Comparison of ENCODE assay signal across 8 cellular contexts in the genomic region with DNA sequence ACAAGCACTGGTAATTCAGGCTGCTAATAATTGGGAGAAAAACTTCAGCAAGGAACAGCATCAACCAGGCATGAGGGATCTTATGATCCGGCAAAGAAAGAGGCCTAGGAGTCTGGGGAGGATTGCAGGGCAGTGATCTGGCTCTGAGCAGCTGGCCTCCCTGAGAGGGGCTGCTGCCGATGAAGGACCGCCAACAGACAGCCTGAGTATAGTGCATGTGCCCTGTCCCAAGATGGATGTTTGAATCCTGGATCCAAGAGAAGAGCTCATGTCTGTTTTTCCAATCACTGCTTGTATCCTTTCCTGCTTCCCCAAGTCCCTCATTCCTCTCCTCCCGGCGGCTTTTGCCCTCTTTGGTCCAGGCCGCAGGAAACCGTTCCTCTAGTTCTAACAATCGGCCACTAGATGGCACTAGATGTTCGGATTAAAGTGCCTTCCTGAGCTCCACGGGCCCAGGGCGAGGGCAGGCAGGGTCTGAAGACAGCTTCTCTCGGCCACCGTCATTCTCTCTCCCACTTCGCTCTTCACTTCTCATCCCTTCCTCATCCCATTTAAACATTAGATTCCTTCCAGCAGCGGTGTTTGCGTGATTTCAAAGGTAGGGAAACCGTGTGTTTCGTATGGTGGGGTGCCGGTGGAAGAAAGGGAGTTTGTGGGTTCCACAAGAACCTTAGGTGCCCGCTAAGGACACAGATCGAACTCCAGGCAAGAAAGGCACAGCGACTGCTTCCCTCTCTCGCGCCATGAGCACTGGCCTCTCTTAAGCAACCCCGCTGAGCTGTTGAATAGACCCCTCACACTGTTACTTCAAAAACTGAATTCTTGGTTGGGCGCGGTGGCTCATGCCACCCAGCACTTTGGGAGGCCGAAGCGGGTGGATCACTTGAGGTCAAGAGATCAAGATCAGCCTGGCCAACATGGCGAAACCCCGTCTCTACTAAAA.
A peak's percentile ranks its signal among the peaks of the same experiment; 100 is the strongest.
DNase-seq lines count a peak whose midpoint lies in the region; ATAC-seq and TF ChIP-seq lines count a peak whose summit lies in the region.

No MANE protein-coding gene starts in this region.

- DNase-seq in CD4-positive, alpha-beta T cell: peak in 7 of 10 experiments; percentile 10 to 27 (median 21)
- peak; percentile 82 for DNase-seq in NCI-H345 (lab: John Stamatoyannopoulos, UW)
- DNase-seq in activated CD4-positive, alpha-beta T cell treated with anti-CD3 and anti-CD28 coated beads for 24 hours (ENCODE audit: low read depth in 2 of 2): peak; percentile 20 to 21
- DNase-seq in endodermal cell: peak; percentile 95
- peak; percentile 40 to 74 for DNase-seq in mesothelial cell of epicardium (ENCODE audit: low spot score in 2 of 2, unreplicated experiment in 2 of 2)

- no peak overlapping the region for H3K9ac ChIP-seq in endodermal cell (ENCODE audit: extremely low read depth, low read length, poor library complexity, severe bottlenecking)

- no peaks in the 10 kb centered on the region for H3K27me3 ChIP-seq in CD4-positive, alpha-beta T cell (ENCODE audit: control insufficient read depth, insufficient read depth, low read length)
- no peaks in the 10 kb centered on the region for H3K27me3 ChIP-seq in endodermal cell (ENCODE audit: control insufficient read depth, insufficient read depth, low read length, poor library complexity, severe bottlenecking)

- POLR2A ChIA-PET in CD4-positive, alpha-beta T cell (lab: Charles Lee): interaction anchor here (1.0 kb wide), 1 partner anchor 30 kb away, joined by 3 read pairs; no protein-coding TSS in a partner anchor

- CTCF ChIA-PET in CD4-positive, alpha-beta T cell (lab: Charles Lee): interaction anchor here (1.0 to 2.1 kb wide), 2 partner anchors 12 to 14 kb away, joined by 4 to 12 read pairs; no protein-coding TSS in a partner anchor

- no peaks in the 10 kb centered on the region for H3K9me3 Mint-ChIP-seq in CD4-positive, alpha-beta T cell
- H3K9me3 Mint-ChIP-seq in endodermal cell (no peaks in the 10 kb centered on the region), mesothelial cell of epicardium (no peaks in the 10 kb centered on the region)
- H3K9me3 Mint-ChIP-seq in stimulated activated memory B cell treated with anti-CD40 and anti-IgM and Interleukin-4, amounts not matched to agents 10 μg/mL and 1 μg/mL and 100 μg/mL, for 72 hours: no peaks in the 10 kb centered on the region

- H3K4me3 Mint-ChIP-seq in CD4-positive, alpha-beta T cell: no peak overlapping the region
- peak overlapping the region; percentile 29 for H3K4me3 Mint-ChIP-seq in endodermal cell
- H3K4me3 Mint-ChIP-seq in mesothelial cell of epicardium: no peak overlapping the region
- no peak overlapping the region for H3K4me3 Mint-ChIP-seq in stimulated activated memory B cell treated with anti-CD40 and anti-IgM and Interleukin-4, amounts not matched to agents 10 μg/mL and 1 μg/mL and 100 μg/mL, for 72 hours

- H3K36me3 Mint-ChIP-seq in CD4-positive, alpha-beta T cell (ENCODE audit: low read depth): no peaks in the 10 kb centered on the region
- H3K36me3 Mint-ChIP-seq in endodermal cell (ENCODE audit: low read depth) (no peaks in the 10 kb centered on the region), mesothelial cell of epicardium (no peaks in the 10 kb centered on the region)
- H3K36me3 Mint-ChIP-seq in stimulated activated memory B cell treated with anti-CD40 and anti-IgM and Interleukin-4, amounts not matched to agents 10 μg/mL and 1 μg/mL and 100 μg/mL, for 72 hours: no peaks in the 10 kb centered on the region

- no peaks in the 10 kb centered on the region for H3K4me1 ChIP-seq in endodermal cell (ENCODE audit: control insufficient read depth, insufficient read depth, low read length)

- H3K27ac Mint-ChIP-seq in CD4-positive, alpha-beta T cell: no peak overlapping the region
- H3K27ac Mint-ChIP-seq in endodermal cell (no peak overlapping the region), mesothelial cell of epicardium (no peak overlapping the region)
- no peak overlapping the region for H3K27ac Mint-ChIP-seq in stimulated activated memory B cell treated with anti-CD40 and anti-IgM and Interleukin-4, amounts not matched to agents 10 μg/mL and 1 μg/mL and 100 μg/mL, for 72 hours

- H3K36me3 ChIP-seq in endodermal cell (ENCODE audit: control insufficient read depth, insufficient read depth, low read length): no peaks in the 10 kb centered on the region

- no peak overlapping the region for H3K4me3 ChIP-seq in endodermal cell (ENCODE audit: low read length)

- H3K4me1 Mint-ChIP-seq in CD4-positive, alpha-beta T cell (ENCODE audit: low read depth): no peaks in the 10 kb centered on the region
- H3K4me1 Mint-ChIP-seq in endodermal cell (peaks cover 10% of the 10 kb centered on the region), mesothelial cell of epicardium (no peaks in the 10 kb centered on the region)
- peaks cover 7% of the 10 kb centered on the region for H3K4me1 Mint-ChIP-seq in stimulated activated memory B cell treated with anti-CD40 and anti-IgM and Interleukin-4, amounts not matched to agents 10 μg/mL and 1 μg/mL and 100 μg/mL, for 72 hours

- intact Hi-C loops in CD4-positive, alpha-beta T cell (cut with DNase I, micrococcal nuclease): no loop called here

- peak; percentile 67 for TF ChIP-seq CTCF in CD4-positive, alpha-beta T cell (IDR thresholded peaks at IDR 0.05)
- peak; percentile 87 for TF ChIP-seq CTCF in endodermal cell (conservative IDR thresholded peaks at IDR 0.05)
- peak; percentile 73 for TF ChIP-seq CTCF in mesothelial cell of epicardium (IDR thresholded peaks at IDR 0.05; ENCODE audit: unreplicated experiment)

- H3K27ac ChIP-seq in CD4-positive, alpha-beta T cell (ENCODE audit: low read depth, low read length): no peak overlapping the region
- no peak overlapping the region for H3K27ac ChIP-seq in endodermal cell (ENCODE audit: low read depth, low read length)

- ATAC-seq in CD4-positive, alpha-beta T cell (ENCODE audit: poor library complexity): peak; percentile 41
- ATAC-seq in GM19025 (IDR thresholded peaks at IDR 0.05; ENCODE audit: low read depth, unreplicated experiment): peak; percentile 78
- ATAC-seq in HG03280 (IDR thresholded peaks at IDR 0.05; ENCODE audit: unreplicated experiment): peak; percentile 94
- ATAC-seq in stimulated activated memory B cell treated with anti-CD40 and anti-IgM and Interleukin-4, amounts not matched to agents 10 μg/mL and 1 μg/mL and 100 μg/mL, for 72 hours: peak; percentile 73

- WGBS in endodermal cell (ENCODE audit: insufficient coverage in 1 of 2, insufficient read length in 1 of 2), 2 experiments: 55 to 61% methylated on average over 20 to 31 of the region's 31 CpGs

- H3K9me3 ChIP-seq in CD4-positive, alpha-beta T cell (ENCODE audit: control insufficient read depth, low read length): no peaks in the 10 kb centered on the region
- peaks cover 7% of the 10 kb centered on the region for H3K9me3 ChIP-seq in endodermal cell (ENCODE audit: control insufficient read depth, low read length)

- H3K27me3 Mint-ChIP-seq in CD4-positive, alpha-beta T cell: no peaks in the 10 kb centered on the region
- H3K27me3 Mint-ChIP-seq in endodermal cell (ENCODE audit: insufficient read depth) (no peaks in the 10 kb centered on the region), mesothelial cell of epicardium (ENCODE audit: low read depth) (peaks cover 16% of the 10 kb centered on the region)
- no peaks in the 10 kb centered on the region for H3K27me3 Mint-ChIP-seq in stimulated activated memory B cell treated with anti-CD40 and anti-IgM and Interleukin-4, amounts not matched to agents 10 μg/mL and 1 μg/mL and 100 μg/mL, for 72 hours

Comparison
In these comparisons a context has a peak if more than half of its experiments do, and no peak if none do; other contexts are left out.
1. ATAC-seq: peak in every context shown above with its lines; median percentile 94 in HG03280; 78 in GM19025; 73 in stimulated activated memory B cell treated with anti-CD40 and anti-IgM and Interleukin-4, amounts not matched to agents 10 μg/mL and 1 μg/mL and 100 μg/mL, for 72 hours; 41 in CD4-positive, alpha-beta T cell.
2. DNase-seq: peak in every context shown above with its lines; median percentile 95 in endodermal cell; 82 in NCI-H345; 57 in mesothelial cell of epicardium; 21 in CD4-positive, alpha-beta T cell; 20 in activated CD4-positive, alpha-beta T cell treated with anti-CD3 and anti-CD28 coated beads for 24 hours.